ENCODE assay signal across 17 cellular contexts in genomic region chr4:62302710-62303109, GRCh38.
DNase-seq lines count a peak whose midpoint lies in the region; ATAC-seq and TF ChIP-seq lines count a peak whose summit lies in the region.
"Had no signal": no experiment of that assay in that cellular context is flagged by ENCODE, and none has a peak within 500 bp of the region (broad histone marks: within the 10 kb centered on the region; RNA-seq: fewer than 3 reads in every experiment).

No MANE protein-coding gene starts in this region.

- H3K27ac Mint-ChIP-seq in GM23338 (no peak overlapping the region), endodermal cell (no peak overlapping the region)
- H3K27ac Mint-ChIP-seq: B cell; CD4-positive, CD25-positive, alpha-beta regulatory T cell; CD8-positive, alpha-beta T cell had no signal

- H3K36me3 Mint-ChIP-seq in GM23338 (ENCODE audit: low read depth) (peaks cover 6% of the 10 kb centered on the region; the same call in 1 of the 3 replicates), endodermal cell (ENCODE audit: low read depth) (no peaks in the 10 kb centered on the region)
- H3K36me3 Mint-ChIP-seq: CD4-positive, CD25-positive, alpha-beta regulatory T cell; CD8-positive, alpha-beta T cell had no signal

- H3K27ac ChIP-seq in GM23338 (ENCODE audit: low read depth) (no peak overlapping the region), endodermal cell (ENCODE audit: low read depth, low read length) (no peak overlapping the region), mesendoderm (ENCODE audit: low read depth, low read length) (no peak overlapping the region)
- H3K27ac ChIP-seq: 22Rv1, BLaER1, C4-2B, GM23248 had no signal

- no peak for DNase-seq in GM23338 (ENCODE audit: low spot score)
- DNase-seq in endodermal cell: peak; percentile 71
- DNase-seq in mesendoderm: peak; percentile 46
- DNase-seq: Caco-2; CD4-positive, CD25-positive, alpha-beta regulatory T cell; CD8-positive, alpha-beta T cell; DMS153; DND-41; GM23248 had no signal

- no peak overlapping the region for H3K9ac ChIP-seq in endodermal cell (ENCODE audit: extremely low read depth, low read length, poor library complexity, severe bottlenecking)
- no peak overlapping the region for H3K9ac ChIP-seq in mesendoderm (ENCODE audit: low read length)
- H3K9ac ChIP-seq: BLaER1, GM23248 had no signal

- no peak overlapping the region for H2BK5ac ChIP-seq in mesendoderm (ENCODE audit: low read length)

- H3K79me2 ChIP-seq in GM23338 (replicated peaks; ENCODE audit: insufficient read depth) (no peaks in the 10 kb centered on the region), mesendoderm (ENCODE audit: control insufficient read depth, insufficient read depth, low read length) (no peaks in the 10 kb centered on the region)

- H3K4ac ChIP-seq in mesendoderm (ENCODE audit: low read depth, low read length): no peak overlapping the region

- H3K9me3 Mint-ChIP-seq in GM23338 (peaks cover 19% of the 10 kb centered on the region), endodermal cell (peaks cover 24% of the 10 kb centered on the region)

- no peaks in the 10 kb centered on the region for H3F3A ChIP-seq in GM23338 (replicated peaks; ENCODE audit: low read depth)

- H3K4me3 Mint-ChIP-seq in GM23338: no peak overlapping the region
- H3K4me3 Mint-ChIP-seq in endodermal cell: no peak overlapping the region
- H3K4me3 Mint-ChIP-seq: B cell; CD4-positive, CD25-positive, alpha-beta regulatory T cell; CD8-positive, alpha-beta T cell had no signal

- peaks cover 6% of the 10 kb centered on the region; the same call in 1 of the 2 replicates for H3K9me2 ChIP-seq in GM23338 (ENCODE audit: insufficient read depth)

- H2AK5ac ChIP-seq in mesendoderm (ENCODE audit: low read length): no peak overlapping the region

- ATAC-seq in GM23338: peak; percentile 37; the same call in 2 of the 3 replicates
- ATAC-seq in GM21528 (IDR thresholded peaks at IDR 0.05; ENCODE audit: low FRiP score, unreplicated experiment): no peak
- no peak for ATAC-seq in HG02981 (IDR thresholded peaks at IDR 0.05; ENCODE audit: unreplicated experiment)
- no peak for ATAC-seq in HG03571 (IDR thresholded peaks at IDR 0.05; ENCODE audit: unreplicated experiment)
- ATAC-seq: CD8-positive, alpha-beta T cell had no signal

- H3K4me2 ChIP-seq in GM23338 (no peak overlapping the region), mesendoderm (ENCODE audit: low read length) (no peak overlapping the region)
- H3K4me2 ChIP-seq: BLaER1 had no signal

- no peak overlapping the region for H2AFZ ChIP-seq in GM23338
- H2AFZ ChIP-seq: GM23248 had no signal

- peaks cover 11% of the 10 kb centered on the region for H3K9me3 ChIP-seq in endodermal cell (ENCODE audit: control insufficient read depth, low read length)

- H4K20me1 ChIP-seq in GM23338 (replicated peaks; ENCODE audit: insufficient read depth): no peaks in the 10 kb centered on the region
- H4K20me1 ChIP-seq: BLaER1 had no signal

- H4K5ac ChIP-seq in mesendoderm (ENCODE audit: low read length): no peak overlapping the region

- no peak overlapping the region for H2BK15ac ChIP-seq in mesendoderm (replicated peaks; ENCODE audit: low read depth)

- no peak overlapping the region for H4K8ac ChIP-seq in mesendoderm (ENCODE audit: low read depth, low read length)

- TF ChIP-seq CTCF in GM23338 (conservative IDR thresholded peaks at IDR 0.05; ENCODE audit: low read depth in 2 of 2) (no peak), endodermal cell (conservative IDR thresholded peaks at IDR 0.05) (no peak)

- H3K4me3 ChIP-seq in GM23338: no peak overlapping the region
- no peak overlapping the region for H3K4me3 ChIP-seq in endodermal cell (ENCODE audit: low read length)
- no peak overlapping the region for H3K4me3 ChIP-seq in mesendoderm (ENCODE audit: low read length)
- H3K4me3 ChIP-seq: BLaER1, GM23248, HAP-1 had no signal

- WGBS in endodermal cell (ENCODE audit: insufficient coverage in 1 of 2, insufficient read length in 1 of 2), 2 experiments: 79% methylated on average over 1 of the region's 1 CpG; no CpG with 5 or more reads in 1 of the 2 experiments
- no CpG with 5 or more reads among the region's 1 CpG for WGBS in mesendoderm (ENCODE audit: extremely low coverage, insufficient coverage, low lambda C conversion rate)

- H3K4me1 ChIP-seq in GM23338 (ENCODE audit: insufficient read depth) (no peaks in the 10 kb centered on the region), endodermal cell (ENCODE audit: control insufficient read depth, insufficient read depth, low read length) (no peaks in the 10 kb centered on the region), mesendoderm (ENCODE audit: control insufficient read depth, low read depth, low read length) (no peaks in the 10 kb centered on the region)
- H3K4me1 ChIP-seq: BLaER1, Caco-2, HAP-1 had no signal

- H3K36me3 ChIP-seq in GM23338 (ENCODE audit: insufficient read depth) (no peaks in the 10 kb centered on the region), endodermal cell (ENCODE audit: control insufficient read depth, insufficient read depth, low read length) (no peaks in the 10 kb centered on the region), mesendoderm (ENCODE audit: control insufficient read depth, insufficient read depth, low read length) (no peaks in the 10 kb centered on the region)
- H3K36me3 ChIP-seq: BLaER1, HAP-1 had no signal

- no peaks in the 10 kb centered on the region for H3K27me3 ChIP-seq in GM23338 (ENCODE audit: insufficient read depth)
- no peaks in the 10 kb centered on the region for H3K27me3 ChIP-seq in endodermal cell (ENCODE audit: control insufficient read depth, insufficient read depth, low read length, poor library complexity, severe bottlenecking)
- H3K27me3 ChIP-seq in mesendoderm (ENCODE audit: insufficient read depth, low read length, poor library complexity): no peaks in the 10 kb centered on the region
- H3K27me3 ChIP-seq: BLaER1 had no signal

- peaks cover 4% of the 10 kb centered on the region; the same call in 2 of the 3 replicates for H3K4me1 Mint-ChIP-seq in GM23338
- peaks cover 2% of the 10 kb centered on the region for H3K4me1 Mint-ChIP-seq in endodermal cell
- H3K4me1 Mint-ChIP-seq: B cell; CD4-positive, CD25-positive, alpha-beta regulatory T cell had no signal

- no peak overlapping the region for H3K56ac ChIP-seq in mesendoderm (ENCODE audit: low read length)

- H3K27me3 Mint-ChIP-seq in GM23338 (ENCODE audit: insufficient read depth, low read depth, poor library complexity) (peaks cover 1% of the 10 kb centered on the region), endodermal cell (ENCODE audit: insufficient read depth) (peaks cover 6% of the 10 kb centered on the region)
- H3K27me3 Mint-ChIP-seq: B cell; CD4-positive, CD25-positive, alpha-beta regulatory T cell had no signal

- H3K79me1 ChIP-seq in mesendoderm (ENCODE audit: low read length): no peaks in the 10 kb centered on the region

- H2BK120ac ChIP-seq in mesendoderm (ENCODE audit: low read depth, low read length): no peak overlapping the region

- no peak overlapping the region for H3K18ac ChIP-seq in mesendoderm (ENCODE audit: low read length)

- no peak overlapping the region for H3K23ac ChIP-seq in mesendoderm (ENCODE audit: low read length)

TF ChIP-seq in GM23338, 12 proteins besides CTCF, POLR2A, EP300 and RAD21:
- TF ChIP-seq EZH2phosphoT487 (IDR thresholded peaks at IDR 0.05; ENCODE audit: unreplicated experiment): no peak
- TF ChIP-seq POLR2AphosphoS5 (IDR thresholded peaks at IDR 0.05; ENCODE audit: low read depth): no peak
